In genomic region chr20:33016581-33017109, GRCh38 we compare ENCODE assay signal across 26 cellular contexts. TPM values are rescaled to one million over a fixed set of nuclear protein-coding genes. Genes with fewer than 3 reads are reported as not detected.
"Had no signal": no experiment of that assay in that cellular context is flagged by ENCODE, and none has a peak within 500 bp of the region (broad histone marks: within the 10 kb centered on the region; RNA-seq: fewer than 3 reads in every experiment).

No MANE protein-coding gene starts in this region.

- H3K9me3 ChIP-seq: Peyer's patch, SJSA1 had no signal

- H3K27ac ChIP-seq: brain microvascular endothelial cell, cardiac muscle cell, Peyer's patch, RWPE1, SJSA1, VCaP had no signal

- ATAC-seq: activated CD8-positive, alpha-beta T cell treated with anti-CD3 and anti-CD28 coated beads, Interleukin-2, amount 10 ng/mL, durations not matched to agents 7 days and 5 days; SK-N-SH treated with all-trans-retinoic acid at 6 μM for 48 hours had no signal

- H3K27me3 ChIP-seq: brain microvascular endothelial cell, Peyer's patch, SJSA1 had no signal

- H3K4me1 ChIP-seq: Peyer's patch had no signal

- H3K4me3 Mint-ChIP-seq: activated CD8-positive, alpha-beta T cell treated with anti-CD3 and anti-CD28 coated beads, Interleukin-2, amount 10 ng/mL, durations not matched to agents 7 days and 5 days; activated naive CD8-positive, alpha-beta T cell treated with anti-CD3 and anti-CD28 coated beads for 36 hours; T-helper 1 cell treated with Interleukin-12 subunit alpha and Interleukin-12 subunit beta and Interleukin-4 antibody, amounts not matched to agents 30 μg/mL and 1 μg/mL, for 36 hours had no signal

- H3K27ac Mint-ChIP-seq: activated naive CD8-positive, alpha-beta T cell treated with anti-CD3 and anti-CD28 coated beads for 36 hours; T-helper 1 cell treated with Interleukin-12 subunit alpha and Interleukin-12 subunit beta and Interleukin-4 antibody, amounts not matched to agents 30 μg/mL and 1 μg/mL, for 36 hours had no signal

- H3K4me3 ChIP-seq: cardiac muscle cell, Peyer's patch, SJSA1 had no signal

- H3K36me3 ChIP-seq: brain microvascular endothelial cell, cardiac muscle cell, Peyer's patch, SJSA1 had no signal

- H3K36me3 Mint-ChIP-seq: activated naive CD8-positive, alpha-beta T cell treated with anti-CD3 and anti-CD28 coated beads for 36 hours had no signal

- H3K27me3 Mint-ChIP-seq: activated naive CD8-positive, alpha-beta T cell treated with anti-CD3 and anti-CD28 coated beads for 36 hours had no signal

- DNase-seq: activated CD4-positive, alpha-beta T cell treated with anti-CD3 and anti-CD28 coated beads for 4 hours; activated CD4-positive, CD25-positive, alpha-beta regulatory T cell; activated CD8-positive, alpha-beta memory T cell treated with anti-CD3 and anti-CD28 coated beads, Interleukin-2, amount 50 U/mL, for 48 hours; activated CD8-positive, alpha-beta T cell treated with anti-CD3 and anti-CD28 coated beads, Interleukin-2, amount 10 ng/mL, durations not matched to agents 7 days and 5 days; activated effector memory CD4-positive, alpha-beta T cell treated with anti-CD3 and anti-CD28 coated beads, Interleukin-2, amount 50 U/mL, for 16 hours; activated naive CD8-positive, alpha-beta T cell treated with anti-CD3 and anti-CD28 coated beads for 36 hours; activated T-cell treated with anti-CD3 and anti-CD28 coated beads, Interleukin-2, amount 50 U/mL, for 1 hour; brain microvascular endothelial cell; Kasumi-1; KBM-7; NCI-H1105 treated with DMSO at 0.1 percent for 48 hours; NCI-H1436 treated with DMSO at 0.1 percent for 48 hours; NCI-H187; NCI-H2081; NCI-H510A treated with DMSO at 0.1 percent for 48 hours; SHP77; SW 1271; T-helper 9 cell had no signal

- H3K9me3 Mint-ChIP-seq: activated naive CD8-positive, alpha-beta T cell treated with anti-CD3 and anti-CD28 coated beads for 36 hours; T-helper 1 cell treated with Interleukin-12 subunit alpha and Interleukin-12 subunit beta and Interleukin-4 antibody, amounts not matched to agents 30 μg/mL and 1 μg/mL, for 36 hours had no signal

RNA-seq across cellular contexts. Expression of gene BPIFB2, which starts 9.1 kb away (rescaled TPM):
- total RNA-seq: activated CD8-positive, alpha-beta T cell treated with anti-CD3 and anti-CD28 coated beads, Interleukin-2, amount 10 ng/mL, durations not matched to agents 7 days and 5 days; activated naive CD8-positive, alpha-beta T cell treated with anti-CD3 and anti-CD28 coated beads for 36 hours; cardiac muscle cell; Peyer's patch; SJSA1 had no signal
- polyA plus RNA-seq: adipose tissue, cardiac muscle cell had no signal

RNA-seq across cellular contexts. Expression of gene SUN5, which starts 12.4 kb away (rescaled TPM):
- total RNA-seq: activated CD8-positive, alpha-beta T cell treated with anti-CD3 and anti-CD28 coated beads, Interleukin-2, amount 10 ng/mL, durations not matched to agents 7 days and 5 days; activated naive CD8-positive, alpha-beta T cell treated with anti-CD3 and anti-CD28 coated beads for 36 hours; cardiac muscle cell; Peyer's patch; SJSA1 had no signal
- polyA plus RNA-seq: adipose tissue, cardiac muscle cell had no signal

RNA-seq across cellular contexts. Expression of gene BPIFB6, which starts 14.8 kb away (rescaled TPM):
- total RNA-seq: activated CD8-positive, alpha-beta T cell treated with anti-CD3 and anti-CD28 coated beads, Interleukin-2, amount 10 ng/mL, durations not matched to agents 7 days and 5 days; activated naive CD8-positive, alpha-beta T cell treated with anti-CD3 and anti-CD28 coated beads for 36 hours; cardiac muscle cell; Peyer's patch; SJSA1 had no signal
- polyA plus RNA-seq: adipose tissue, cardiac muscle cell had no signal

RNA-seq across cellular contexts. Expression of gene BPIFB3, which starts 37.1 kb away (rescaled TPM):
- total RNA-seq: activated CD8-positive, alpha-beta T cell treated with anti-CD3 and anti-CD28 coated beads, Interleukin-2, amount 10 ng/mL, durations not matched to agents 7 days and 5 days; activated naive CD8-positive, alpha-beta T cell treated with anti-CD3 and anti-CD28 coated beads for 36 hours; cardiac muscle cell; Peyer's patch; SJSA1 had no signal
- polyA plus RNA-seq: adipose tissue, cardiac muscle cell had no signal
